In genomic region chr4:7647211-7647931, GRCh38 we compare ENCODE assay signal across 1 cellular context.
TF ChIP-seq lines count a peak whose summit lies in the region.

No MANE protein-coding gene starts in this region.

TF ChIP-seq in IMR-90, 13 proteins besides CTCF, POLR2A, EP300 and RAD21:
- TF ChIP-seq SMC3 (IDR thresholded peaks at IDR 0.05; ENCODE audit: low read depth, low read length) (no peak), CEBPB (IDR thresholded peaks at IDR 0.05; ENCODE audit: low read depth, low read length) (no peak), NFE2L2 (IDR thresholded peaks at IDR 0.05; ENCODE audit: low read depth, low read length) (no peak), MXI1 (IDR thresholded peaks at IDR 0.05; ENCODE audit: borderline replicate concordance, low read depth, low read length) (no peak), MAZ (IDR thresholded peaks at IDR 0.05; ENCODE audit: borderline replicate concordance, low read depth, low read length) (no peak), FOS (IDR thresholded peaks at IDR 0.05; ENCODE audit: low read depth, low read length) (no peak), MAFK (IDR thresholded peaks at IDR 0.05; ENCODE audit: low read depth, low read length) (no peak), ELK1 (IDR thresholded peaks at IDR 0.05; ENCODE audit: borderline replicate concordance, low read depth, low read length) (no peak), RCOR1 (IDR thresholded peaks at IDR 0.05; ENCODE audit: insufficient replicate concordance, low read length) (no peak), USF2 (IDR thresholded peaks at IDR 0.05; ENCODE audit: low read depth, low read length) (no peak), BHLHE40 (IDR thresholded peaks at IDR 0.05; ENCODE audit: low read depth, low read length) (no peak), RFX5 (IDR thresholded peaks at IDR 0.05; ENCODE audit: low read depth, low read length) (no peak), CHD1 (IDR thresholded peaks at IDR 0.05; ENCODE audit: low read depth, low read length) (no peak)
TF ChIP-seq in IMR-90: peak in this region for 0.
